25 cellular contexts compared by ENCODE assay signal in genomic region chr14:83247925-83248639, GRCh38.
"Had no signal": no experiment of that assay in that cellular context is flagged by ENCODE, and none has a peak within 500 bp of the region (broad histone marks: within the 10 kb centered on the region; RNA-seq: fewer than 3 reads in every experiment).

No MANE protein-coding gene starts in this region.

- H3K27ac ChIP-seq: HL-60, KMS-11, SJSA1 had no signal

- H3K27me3 ChIP-seq: SJSA1 had no signal

- FAIRE-seq: HTR-8/SVneo, RCC 7860 had no signal

- H3K9ac ChIP-seq: KMS-11, SK-N-SH had no signal

- H3K36me3 Mint-ChIP-seq: T-cell had no signal

- H3K27ac Mint-ChIP-seq: T-cell had no signal

- H3K4me3 ChIP-seq: SJSA1 had no signal

- H3K27me3 Mint-ChIP-seq: T-cell had no signal

- H3K36me3 ChIP-seq: SJSA1 had no signal

- H3K4me2 ChIP-seq: KMS-11, SK-N-SH had no signal

- DNase-seq: Kasumi-1, MM.1S, NCI-H1092 treated with DMSO at 0.1 percent for 48 hours, NCI-H1436, NCI-H187, NCI-H2029, NCI-H2081 treated with DMSO at 0.1 percent for 48 hours, NCI-H2171, NCI-H226, NCI-H446, NCI-H510A, NCI-H524 treated with DMSO at 0.1 percent for 48 hours, NCI-H69, NCI-H774, Right ventricle myocardium superior, RPMI8226, SIG-M5, SK-N-SH, SW 1271, T-cell had no signal

- H3K4me1 Mint-ChIP-seq: T-cell had no signal

- ATAC-seq: T-cell had no signal

- H3K4me1 ChIP-seq: SJSA1 had no signal

- H3K9me3 ChIP-seq: SJSA1, SK-N-SH had no signal

- H3K4me3 Mint-ChIP-seq: T-cell had no signal
